ENCODE assay signal across 23 cellular contexts in the genomic region with DNA sequence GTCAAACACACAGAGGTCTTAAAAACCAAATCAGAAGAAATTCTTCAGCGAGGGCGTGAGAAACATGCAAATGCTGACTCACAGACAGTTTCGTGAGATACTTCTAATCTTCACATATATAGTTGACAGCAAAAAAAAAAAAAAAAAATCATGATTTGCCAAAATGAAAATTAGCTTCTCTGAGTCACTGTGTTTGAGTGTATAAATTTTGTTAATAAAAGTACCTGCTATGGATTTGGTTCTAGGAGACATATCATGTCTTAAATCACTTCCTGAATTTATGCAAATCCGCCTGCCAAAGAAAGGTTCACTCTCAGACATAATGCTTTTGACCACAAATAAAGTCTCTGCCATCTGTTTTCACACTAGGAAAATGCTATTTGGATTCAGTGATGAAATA.
DNase-seq lines count a peak whose midpoint lies in the region; ATAC-seq and TF ChIP-seq lines count a peak whose summit lies in the region.
"Had no signal": no experiment of that assay in that cellular context is flagged by ENCODE, and none has a peak within 500 bp of the region (broad histone marks: within the 10 kb centered on the region; RNA-seq: fewer than 3 reads in every experiment).

No MANE protein-coding gene starts in this region.

- intact Hi-C loops in uterus (cut with DNase I; ENCODE audit: low total_unique reads): no loop called here
- intact Hi-C loops in testis (cut with DNase I; ENCODE audit: low total_unique reads): no loop called here

- H3K27ac ChIP-seq in SU-DHL-6 (ENCODE audit: low read depth, low read length): no peak overlapping the region
- no peak overlapping the region for H3K27ac ChIP-seq in uterus
- H3K27ac ChIP-seq in testis: no peak overlapping the region
- H3K27ac ChIP-seq: heart right ventricle, prostate gland, tibial artery, VCaP had no signal

- H3K36me3 ChIP-seq in SU-DHL-6 (ENCODE audit: low read length) (no peaks in the 10 kb centered on the region), uterus (no peaks in the 10 kb centered on the region), testis (ENCODE audit: low read depth, missing control alignments) (no peaks in the 10 kb centered on the region)
- H3K36me3 ChIP-seq: heart right ventricle, prostate gland, tibial artery had no signal

- ATAC-seq in GM18873 (IDR thresholded peaks at IDR 0.05; ENCODE audit: low FRiP score, unreplicated experiment) (peak; percentile 18), HG03432 (IDR thresholded peaks at IDR 0.05; ENCODE audit: unreplicated experiment) (peak; percentile 18)
- ATAC-seq: heart right ventricle, HepG2, left lobe of liver had no signal

- no peaks in the 10 kb centered on the region for H3K79me2 ChIP-seq in SU-DHL-6 (ENCODE audit: insufficient read depth, low read length)

- H3K9me2 ChIP-seq in SU-DHL-6 (replicated peaks; ENCODE audit: insufficient read depth, low read length): no peaks in the 10 kb centered on the region

- 87 to 89% methylated on average over 4 of the region's 4 CpGs for WGBS in testis, 2 donors

- H3F3A ChIP-seq in SU-DHL-6 (ENCODE audit: insufficient read depth): no peaks in the 10 kb centered on the region

- no peak overlapping the region for H3K4me3 ChIP-seq in SU-DHL-6 (ENCODE audit: insufficient read depth, low read length, poor library complexity, severe bottlenecking)
- no peak overlapping the region for H3K4me3 ChIP-seq in uterus
- H3K4me3 ChIP-seq in testis: no peak overlapping the region
- H3K4me3 ChIP-seq: heart right ventricle, prostate gland, tibial artery had no signal

- no peaks in the 10 kb centered on the region for H4K20me1 ChIP-seq in SU-DHL-6 (ENCODE audit: low read depth, low read length)

- H3K9me3 ChIP-seq in SU-DHL-6 (ENCODE audit: insufficient read depth, low read length): no peaks in the 10 kb centered on the region
- no peaks in the 10 kb centered on the region for H3K9me3 ChIP-seq in uterus
- H3K9me3 ChIP-seq in testis: no peaks in the 10 kb centered on the region
- H3K9me3 ChIP-seq: heart right ventricle, prostate gland, tibial artery had no signal

- H3K4me2 ChIP-seq in SU-DHL-6 (ENCODE audit: low read depth, low read length, poor library complexity, severe bottlenecking): peak overlapping the region; percentile 35

- peak; percentile 28 for DNase-seq in GM10248 (ENCODE audit: extremely low spot score)
- DNase-seq in DMS79 (lab: John Stamatoyannopoulos, UW): no peak
- DNase-seq in activated CD4-positive, alpha-beta T cell treated with anti-CD3 and anti-CD28 coated beads, Interleukin-2, amount 50 U/mL, for 48 hours: no peak
- no peak for DNase-seq in uterus
- DNase-seq in testis: no peak
- DNase-seq: activated T-cell treated with anti-CD3 and anti-CD28 coated beads for 4 hours; amniotic stem cell; DMS153; HCEC 1CT; heart right ventricle; NCI-H146; NCI-H2171 treated with DMSO at 0.1 percent for 48 hours; SIG-M5; stimulated activated CD4-positive, alpha-beta T cell treated with anti-CD3 and anti-CD28 coated beads, Interleukin-2, amount 100 ng/mL, for 24 hours; stimulated activated naive CD4-positive, alpha-beta T cell treated with Interleukin-2 at 50 U/mL for 16 hours; tibial artery had no signal

- no peak overlapping the region for H3K9ac ChIP-seq in SU-DHL-6 (ENCODE audit: low read length)

- POLR2A ChIA-PET in GM10248 (lab: Yijun Ruan, JAX): interaction anchor here (1.2 kb wide), 1 partner anchor 20 kb away, joined by 3 read pairs; no protein-coding TSS in a partner anchor

- H3K27me3 ChIP-seq in SU-DHL-6 (ENCODE audit: low read length): no peaks in the 10 kb centered on the region
- H3K27me3 ChIP-seq in uterus: no peaks in the 10 kb centered on the region
- H3K27me3 ChIP-seq in testis: no peaks in the 10 kb centered on the region
- H3K27me3 ChIP-seq: heart right ventricle, tibial artery had no signal

- H3K4me1 ChIP-seq in uterus (no peaks in the 10 kb centered on the region), testis (no peaks in the 10 kb centered on the region)
- H3K4me1 ChIP-seq: prostate gland, tibial artery had no signal

- no peak for TF ChIP-seq POLR2A in uterus (IDR thresholded peaks at IDR 0.05)
- no peak for TF ChIP-seq POLR2A in testis (IDR thresholded peaks at IDR 0.05)

- CTCF ChIA-PET in GM10248 (lab: Yijun Ruan, JAX): interaction anchor here (2.7 to 14.5 kb wide), 3 partner anchors 9 to 27 kb away, joined by 13 to 189 read pairs (median 95); no protein-coding TSS in a partner anchor

- H2AFZ ChIP-seq in SU-DHL-6 (ENCODE audit: low read depth, low read length, severe bottlenecking): no peak overlapping the region

- no peak for TF ChIP-seq CTCF in GM10248 (IDR thresholded peaks at IDR 0.05; ENCODE audit: control extremely low read depth, extremely low read depth, low read depth, missing control alignments)
- TF ChIP-seq CTCF in SU-DHL-6 (IDR thresholded peaks at IDR 0.05; ENCODE audit: insufficient read depth, low read length, poor library complexity, severe bottlenecking): no peak
- no peak for TF ChIP-seq CTCF in uterus (IDR thresholded peaks at IDR 0.05)
- TF ChIP-seq CTCF in testis (IDR thresholded peaks at IDR 0.05): no peak
